1 cellular context compared by ENCODE assay signal in the genomic region with DNA sequence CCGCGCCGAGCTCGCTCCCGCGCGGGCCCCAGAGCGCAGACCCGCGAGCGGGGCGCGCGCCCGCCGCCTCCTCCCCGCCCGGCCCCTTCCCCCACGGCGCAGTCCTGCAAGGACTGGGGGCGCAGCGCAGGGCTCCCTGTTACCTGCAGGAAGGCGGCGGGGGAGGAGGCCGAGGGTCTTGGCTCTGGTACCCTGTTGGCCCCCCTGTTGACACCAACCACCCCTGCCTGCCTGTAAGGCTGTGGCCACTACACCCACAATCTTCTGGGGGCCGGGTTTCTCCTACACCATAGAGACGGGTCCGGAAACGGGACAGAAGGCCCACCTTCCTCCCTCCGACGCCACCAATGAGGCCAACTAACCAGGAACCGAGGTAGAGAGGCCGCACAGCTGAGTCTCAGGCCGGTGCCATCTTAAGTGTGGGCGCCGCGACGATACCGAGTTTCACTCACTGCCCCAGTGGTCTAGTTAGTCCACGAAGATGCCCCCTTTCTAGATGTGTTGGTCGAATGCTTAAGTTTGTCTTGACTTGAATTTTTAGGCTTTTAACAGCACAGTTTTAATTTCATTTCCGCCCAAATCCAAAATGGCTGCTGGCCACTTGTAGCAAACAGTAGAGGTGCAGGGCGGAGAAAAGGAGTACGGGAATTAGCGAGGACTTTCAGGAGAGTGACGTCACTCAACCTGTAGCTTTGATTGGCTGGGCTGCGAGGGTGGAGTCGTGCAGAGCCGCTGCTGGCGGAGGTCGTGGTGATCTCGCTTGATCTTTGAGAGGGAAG.
TF ChIP-seq lines count a peak whose summit lies in the region.

Gene SCYL3 (minus strand): TSS at position 252 of the 779 bp plus-strand sequence. CDS start 5,056 bp downstream, outside the sequence.

TF ChIP-seq in HepG2, 621 proteins besides CTCF, POLR2A, EP300 and RAD21 (continued from another document and continues in another):
- TF ChIP-seq CCDC6 (CRISPR knock-in tag; IDR thresholded peaks at IDR 0.05) (0 out of 2 replicates have a peak, but pooled peaks have one; percentile 18), MEIS2 (CRISPR knock-in tag; IDR thresholded peaks at IDR 0.05) (0 out of 2 replicates have a peak, but pooled peaks have one; percentile 9), POGK (CRISPR knock-in tag; conservative IDR thresholded peaks at IDR 0.05) (peak; percentile 36; the same call in 1 of the 2 replicates), MAFK (conservative IDR thresholded peaks at IDR 0.05 in 1 of 2, IDR thresholded peaks at IDR 0.05 in 1 of 2; ENCODE audit: low read length in 2 of 2) (no peak), ZNF451 (CRISPR knock-in tag; IDR thresholded peaks at IDR 0.05) (no peak), MAZ (IDR thresholded peaks at IDR 0.05; ENCODE audit: borderline replicate concordance, low read depth, low read length) (peak; percentile 53; the same call in 1 of the 2 replicates), MAZ (CRISPR knock-in tag; IDR thresholded peaks at IDR 0.05; ENCODE audit: low read depth) (peak; percentile 76), FOXM1 (CRISPR knock-in tag; IDR thresholded peaks at IDR 0.05) (no peak), PHF21A (CRISPR knock-in tag; IDR thresholded peaks at IDR 0.05) (peak; percentile 84), GABPB1 (CRISPR knock-in tag; IDR thresholded peaks at IDR 0.05) (peak; percentile 96), ZFYVE20 (CRISPR knock-in tag; IDR thresholded peaks at IDR 0.05; ENCODE audit: borderline replicate concordance, low read depth) (no peak), ZNF484 (CRISPR knock-in tag; IDR thresholded peaks at IDR 0.05; ENCODE audit: borderline replicate concordance, low read depth) (no peak), ZSCAN22 (CRISPR knock-in tag; IDR thresholded peaks at IDR 0.05) (no peak), ZNF577 (CRISPR knock-in tag; IDR thresholded peaks at IDR 0.05; ENCODE audit: borderline replicate concordance, low read depth) (no peak), ZNF552 (CRISPR knock-in tag; IDR thresholded peaks at IDR 0.05; ENCODE audit: borderline replicate concordance) (no peak; the same call in 1 of the 2 replicates), MTA1 (CRISPR knock-in tag; IDR thresholded peaks at IDR 0.05; ENCODE audit: borderline replicate concordance) (no peak), RBM39 (IDR thresholded peaks at IDR 0.05; ENCODE audit: low read depth, low read length, poor library complexity, severe bottlenecking) (peak; percentile 18), ZNF776 (CRISPR knock-in tag; IDR thresholded peaks at IDR 0.05) (0 out of 2 replicates have a peak, but pooled peaks have one; percentile 69), ZNF124 (CRISPR knock-in tag; IDR thresholded peaks at IDR 0.05) (peak; percentile 19; the same call in 1 of the 2 replicates), KLF16 (CRISPR knock-in tag; IDR thresholded peaks at IDR 0.05) (peak in 1 of 2 experiments; percentile 76; a peak in 2 of 4 replicates), RCOR2 (CRISPR knock-in tag; IDR thresholded peaks at IDR 0.05) (0 out of 2 replicates have a peak, but pooled peaks have one; percentile 14), ZGPAT (CRISPR knock-in tag; IDR thresholded peaks at IDR 0.05) (peak; percentile 75; the same call in 1 of the 2 replicates), BORCS8-MEF2B (CRISPR knock-in tag; IDR thresholded peaks at IDR 0.05) (no peak), KDM2A (CRISPR knock-in tag; IDR thresholded peaks at IDR 0.05; ENCODE audit: borderline replicate concordance, low read depth) (peak; percentile 70; the same call in 1 of the 2 replicates), ZFP37 (CRISPR knock-in tag; IDR thresholded peaks at IDR 0.05; ENCODE audit: borderline replicate concordance) (no peak), ZFX (CRISPR knock-in tag; IDR thresholded peaks at IDR 0.05; ENCODE audit: low read depth) (peak; percentile 86), ZNF678 (CRISPR knock-in tag; IDR thresholded peaks at IDR 0.05) (no peak), KDM5A (IDR thresholded peaks at IDR 0.05; ENCODE audit: borderline replicate concordance, low read length) (peak; percentile 79; the same call in 1 of the 2 replicates), THAP11 (CRISPR knock-in tag; IDR thresholded peaks at IDR 0.05) (peak; percentile 94), HHEX (CRISPR knock-in tag; IDR thresholded peaks at IDR 0.05) (peak; percentile 60; the same call in 1 of the 2 replicates)
- TF ChIP-seq, protein P1, sequence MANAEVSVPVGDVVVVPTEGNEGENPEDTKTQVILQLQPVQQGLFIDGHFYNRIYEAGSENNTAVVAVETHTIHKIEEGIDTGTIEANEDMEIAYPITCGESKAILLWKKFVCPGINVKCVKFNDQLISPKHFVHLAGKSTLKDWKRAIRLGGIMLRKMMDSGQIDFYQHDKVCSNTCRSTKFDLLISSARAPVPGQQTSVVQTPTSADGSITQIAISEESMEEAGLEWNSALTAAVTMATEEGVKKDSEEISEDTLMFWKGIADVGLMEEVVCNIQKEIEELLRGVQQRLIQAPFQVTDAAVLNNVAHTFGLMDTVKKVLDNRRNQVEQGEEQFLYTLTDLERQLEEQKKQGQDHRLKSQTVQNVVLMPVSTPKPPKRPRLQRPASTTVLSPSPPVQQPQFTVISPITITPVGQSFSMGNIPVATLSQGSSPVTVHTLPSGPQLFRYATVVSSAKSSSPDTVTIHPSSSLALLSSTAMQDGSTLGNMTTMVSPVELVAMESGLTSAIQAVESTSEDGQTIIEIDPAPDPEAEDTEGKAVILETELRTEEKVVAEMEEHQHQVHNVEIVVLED (CRISPR knock-in tag; IDR thresholded peaks at IDR 0.05; ENCODE audit: borderline replicate concordance) = peak; percentile 84
- TF ChIP-seq, protein P2, sequence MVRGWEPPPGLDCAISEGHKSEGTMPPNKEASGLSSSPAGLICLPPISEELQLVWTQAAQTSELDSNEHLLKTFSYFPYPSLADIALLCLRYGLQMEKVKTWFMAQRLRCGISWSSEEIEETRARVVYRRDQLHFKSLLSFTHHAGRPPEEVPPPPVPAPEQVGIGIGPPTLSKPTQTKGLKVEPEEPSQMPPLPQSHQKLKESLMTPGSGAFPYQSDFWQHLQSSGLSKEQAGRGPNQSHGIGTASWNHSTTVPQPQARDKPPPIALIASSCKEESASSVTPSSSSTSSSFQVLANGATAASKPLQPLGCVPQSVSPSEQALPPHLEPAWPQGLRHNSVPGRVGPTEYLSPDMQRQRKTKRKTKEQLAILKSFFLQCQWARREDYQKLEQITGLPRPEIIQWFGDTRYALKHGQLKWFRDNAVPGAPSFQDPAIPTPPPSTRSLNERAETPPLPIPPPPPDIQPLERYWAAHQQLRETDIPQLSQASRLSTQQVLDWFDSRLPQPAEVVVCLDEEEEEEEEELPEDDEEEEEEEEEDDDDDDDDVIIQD (CRISPR knock-in tag; IDR thresholded peaks at IDR 0.05; ENCODE audit: low read depth) = peak; percentile 60; the same call in 1 of the 2 replicates
- TF ChIP-seq, protein P3, sequence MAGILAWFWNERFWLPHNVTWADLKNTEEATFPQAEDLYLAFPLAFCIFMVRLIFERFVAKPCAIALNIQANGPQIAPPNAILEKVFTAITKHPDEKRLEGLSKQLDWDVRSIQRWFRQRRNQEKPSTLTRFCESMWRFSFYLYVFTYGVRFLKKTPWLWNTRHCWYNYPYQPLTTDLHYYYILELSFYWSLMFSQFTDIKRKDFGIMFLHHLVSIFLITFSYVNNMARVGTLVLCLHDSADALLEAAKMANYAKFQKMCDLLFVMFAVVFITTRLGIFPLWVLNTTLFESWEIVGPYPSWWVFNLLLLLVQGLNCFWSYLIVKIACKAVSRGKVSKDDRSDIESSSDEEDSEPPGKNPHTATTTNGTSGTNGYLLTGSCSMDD (CRISPR knock-in tag; IDR thresholded peaks at IDR 0.05) = no peak
- TF ChIP-seq, protein P4, sequence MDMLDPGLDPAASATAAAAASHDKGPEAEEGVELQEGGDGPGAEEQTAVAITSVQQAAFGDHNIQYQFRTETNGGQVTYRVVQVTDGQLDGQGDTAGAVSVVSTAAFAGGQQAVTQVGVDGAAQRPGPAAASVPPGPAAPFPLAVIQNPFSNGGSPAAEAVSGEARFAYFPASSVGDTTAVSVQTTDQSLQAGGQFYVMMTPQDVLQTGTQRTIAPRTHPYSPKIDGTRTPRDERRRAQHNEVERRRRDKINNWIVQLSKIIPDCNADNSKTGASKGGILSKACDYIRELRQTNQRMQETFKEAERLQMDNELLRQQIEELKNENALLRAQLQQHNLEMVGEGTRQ (IDR thresholded peaks at IDR 0.05; ENCODE audit: low read depth, low read length) = no peak
- TF ChIP-seq, protein P4 (CRISPR knock-in tag; IDR thresholded peaks at IDR 0.05; ENCODE audit: borderline replicate concordance) = no peak
- TF ChIP-seq, protein P5, sequence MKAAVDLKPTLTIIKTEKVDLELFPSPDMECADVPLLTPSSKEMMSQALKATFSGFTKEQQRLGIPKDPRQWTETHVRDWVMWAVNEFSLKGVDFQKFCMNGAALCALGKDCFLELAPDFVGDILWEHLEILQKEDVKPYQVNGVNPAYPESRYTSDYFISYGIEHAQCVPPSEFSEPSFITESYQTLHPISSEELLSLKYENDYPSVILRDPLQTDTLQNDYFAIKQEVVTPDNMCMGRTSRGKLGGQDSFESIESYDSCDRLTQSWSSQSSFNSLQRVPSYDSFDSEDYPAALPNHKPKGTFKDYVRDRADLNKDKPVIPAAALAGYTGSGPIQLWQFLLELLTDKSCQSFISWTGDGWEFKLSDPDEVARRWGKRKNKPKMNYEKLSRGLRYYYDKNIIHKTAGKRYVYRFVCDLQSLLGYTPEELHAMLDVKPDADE (CRISPR knock-in tag; IDR thresholded peaks at IDR 0.05) = no peak
- TF ChIP-seq, protein P6, sequence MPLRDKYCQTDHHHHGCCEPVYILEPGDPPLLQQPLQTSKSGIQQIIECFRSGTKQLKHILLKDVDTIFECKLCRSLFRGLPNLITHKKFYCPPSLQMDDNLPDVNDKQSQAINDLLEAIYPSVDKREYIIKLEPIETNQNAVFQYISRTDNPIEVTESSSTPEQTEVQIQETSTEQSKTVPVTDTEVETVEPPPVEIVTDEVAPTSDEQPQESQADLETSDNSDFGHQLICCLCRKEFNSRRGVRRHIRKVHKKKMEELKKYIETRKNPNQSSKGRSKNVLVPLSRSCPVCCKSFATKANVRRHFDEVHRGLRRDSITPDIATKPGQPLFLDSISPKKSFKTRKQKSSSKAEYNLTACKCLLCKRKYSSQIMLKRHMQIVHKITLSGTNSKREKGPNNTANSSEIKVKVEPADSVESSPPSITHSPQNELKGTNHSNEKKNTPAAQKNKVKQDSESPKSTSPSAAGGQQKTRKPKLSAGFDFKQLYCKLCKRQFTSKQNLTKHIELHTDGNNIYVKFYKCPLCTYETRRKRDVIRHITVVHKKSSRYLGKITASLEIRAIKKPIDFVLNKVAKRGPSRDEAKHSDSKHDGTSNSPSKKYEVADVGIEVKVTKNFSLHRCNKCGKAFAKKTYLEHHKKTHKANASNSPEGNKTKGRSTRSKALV (CRISPR knock-in tag; IDR thresholded peaks at IDR 0.05) = no peak
